In genomic region chr17:51097708-51098446, GRCh38 we compare ENCODE assay signal across 1 cellular context.
TF ChIP-seq lines count a peak whose summit lies in the region.

No MANE protein-coding gene starts in this region.

TF ChIP-seq in HepG2, 621 proteins besides CTCF, POLR2A, EP300 and RAD21 (continued from another document and continues in another):
- TF ChIP-seq CEBPZ (IDR thresholded peaks at IDR 0.05; ENCODE audit: low read length) = no peak
- 0 out of 2 replicates have a peak, but pooled peaks have one; percentile 16 for TF ChIP-seq IKZF5 (CRISPR knock-in tag; IDR thresholded peaks at IDR 0.05)
- TF ChIP-seq CHD2 (IDR thresholded peaks at IDR 0.05; ENCODE audit: low read depth, low read length) = no peak
- TF ChIP-seq YY1 (IDR thresholded peaks at IDR 0.05; ENCODE audit: insufficient read depth, insufficient replicate concordance, low read depth, low read length) = no peak
- no peak for TF ChIP-seq KAT7 (CRISPR knock-in tag; IDR thresholded peaks at IDR 0.05; ENCODE audit: borderline replicate concordance)
- TF ChIP-seq ZNF432 (CRISPR knock-in tag; IDR thresholded peaks at IDR 0.05; ENCODE audit: borderline replicate concordance) = no peak
- TF ChIP-seq ZNF784 (CRISPR knock-in tag; IDR thresholded peaks at IDR 0.05; ENCODE audit: borderline replicate concordance) = no peak
- no peak for TF ChIP-seq TBL1XR1 (IDR thresholded peaks at IDR 0.05; ENCODE audit: borderline replicate concordance, low read length, partially characterized antibody)
- TF ChIP-seq ZFP37 (CRISPR knock-in tag; IDR thresholded peaks at IDR 0.05; ENCODE audit: borderline replicate concordance) = no peak
- TF ChIP-seq ARID2 (CRISPR knock-in tag; IDR thresholded peaks at IDR 0.05; ENCODE audit: borderline replicate concordance) = no peak
- TF ChIP-seq KDM1A (CRISPR knock-in tag; IDR thresholded peaks at IDR 0.05) = no peak
- TF ChIP-seq SUZ12 (IDR thresholded peaks at IDR 0.05; ENCODE audit: low read depth, low read length) = no peak
- TF ChIP-seq ZNF737 (CRISPR knock-in tag; IDR thresholded peaks at IDR 0.05; ENCODE audit: borderline replicate concordance) = no peak
- TF ChIP-seq ZNF713 (CRISPR knock-in tag; IDR thresholded peaks at IDR 0.05) = no peak
- TF ChIP-seq IKZF1 (IDR thresholded peaks at IDR 0.05) = no peak
- TF ChIP-seq SP2 (CRISPR knock-in tag; IDR thresholded peaks at IDR 0.05) = no peak
- no peak for TF ChIP-seq ATAD3A (CRISPR knock-in tag; IDR thresholded peaks at IDR 0.05)
- TF ChIP-seq ZSCAN12 (CRISPR knock-in tag; IDR thresholded peaks at IDR 0.05) = no peak
- TF ChIP-seq RARA (CRISPR knock-in tag; IDR thresholded peaks at IDR 0.05) = peak; percentile 30; the same call in 1 of the 2 replicates
- TF ChIP-seq RCOR2 (CRISPR knock-in tag; IDR thresholded peaks at IDR 0.05) = no peak
- peak; percentile 84 for TF ChIP-seq TEAD3 (CRISPR knock-in tag; optimal IDR thresholded peaks at IDR 0.05; ENCODE audit: borderline replicate concordance)
- TF ChIP-seq CSRNP2 (CRISPR knock-in tag; conservative IDR thresholded peaks at IDR 0.05; ENCODE audit: low read depth) = no peak
- TF ChIP-seq ATF3 (CRISPR knock-in tag; IDR thresholded peaks at IDR 0.05) = no peak
- TF ChIP-seq CCDC6 (CRISPR knock-in tag; IDR thresholded peaks at IDR 0.05) = no peak; the same call in 1 of the 2 replicates
- no peak for TF ChIP-seq ZNF207 (IDR thresholded peaks at IDR 0.05; ENCODE audit: borderline replicate concordance)
- TF ChIP-seq TP53 (CRISPR knock-in tag; conservative IDR thresholded peaks at IDR 0.05) = no peak
- no peak for TF ChIP-seq ZNF274 (CRISPR knock-in tag; IDR thresholded peaks at IDR 0.05)
- no peak for TF ChIP-seq SKIL (CRISPR knock-in tag; IDR thresholded peaks at IDR 0.05; ENCODE audit: borderline replicate concordance)
- TF ChIP-seq ISX (CRISPR knock-in tag; conservative IDR thresholded peaks at IDR 0.05) = no peak
- no peak for TF ChIP-seq ZNF747 (CRISPR knock-in tag; IDR thresholded peaks at IDR 0.05; ENCODE audit: borderline replicate concordance)
- no peak for TF ChIP-seq ETS1 (CRISPR knock-in tag; IDR thresholded peaks at IDR 0.05)
- no peak for TF ChIP-seq ZNF780A (CRISPR knock-in tag; IDR thresholded peaks at IDR 0.05)
- TF ChIP-seq ZNF383 (CRISPR knock-in tag; IDR thresholded peaks at IDR 0.05; ENCODE audit: borderline replicate concordance) = no peak
- TF ChIP-seq ZBTB20 (CRISPR knock-in tag; IDR thresholded peaks at IDR 0.05; ENCODE audit: borderline replicate concordance, low read depth) = no peak
- peak; percentile 55 for TF ChIP-seq PAXIP1 (CRISPR knock-in tag; conservative IDR thresholded peaks at IDR 0.05)
- TF ChIP-seq FOXP4 (CRISPR knock-in tag; IDR thresholded peaks at IDR 0.05) = no peak
- no peak for TF ChIP-seq RBM22 (optimal IDR thresholded peaks at IDR 0.05; ENCODE audit: low read length)
- TF ChIP-seq ZFYVE20 (CRISPR knock-in tag; IDR thresholded peaks at IDR 0.05; ENCODE audit: borderline replicate concordance, low read depth) = no peak
- TF ChIP-seq BRCA1 (CRISPR knock-in tag; IDR thresholded peaks at IDR 0.05) = no peak
- TF ChIP-seq MNT (IDR thresholded peaks at IDR 0.05) = no peak
- TF ChIP-seq LCORL (IDR thresholded peaks at IDR 0.05) = peak; percentile 64
- TF ChIP-seq LCORL (CRISPR knock-in tag; IDR thresholded peaks at IDR 0.05) = 0 out of 2 replicates have a peak, but pooled peaks have one; percentile 57
- no peak for TF ChIP-seq NCOA2 (CRISPR knock-in tag; IDR thresholded peaks at IDR 0.05)
- TF ChIP-seq ZNF17 (CRISPR knock-in tag; IDR thresholded peaks at IDR 0.05) = no peak
- no peak for TF ChIP-seq ZNF10 (CRISPR knock-in tag; IDR thresholded peaks at IDR 0.05; ENCODE audit: borderline replicate concordance, low read depth)
- no peak for TF ChIP-seq CBX2 (IDR thresholded peaks at IDR 0.05; ENCODE audit: low read depth, low read length)
- no peak for TF ChIP-seq CBX2 (CRISPR knock-in tag; IDR thresholded peaks at IDR 0.05; ENCODE audit: low read depth)
- no peak for TF ChIP-seq EHMT2 (IDR thresholded peaks at IDR 0.05; ENCODE audit: borderline replicate concordance, low read depth, low read length)
- no peak for TF ChIP-seq ZNF841 (CRISPR knock-in tag; IDR thresholded peaks at IDR 0.05; ENCODE audit: borderline replicate concordance)
